1 cellular context compared by ENCODE assay signal in genomic region chr6:106797186-106797585, GRCh38.
TF ChIP-seq lines count a peak whose summit lies in the region.

No MANE protein-coding gene starts in this region.

TF ChIP-seq in GM23338, 12 proteins besides CTCF, POLR2A, EP300 and RAD21 (continued from another document):
- TF ChIP-seq ZNF462 (CRISPR knock-in tag; IDR thresholded peaks at IDR 0.05), result no peak
TF ChIP-seq in GM23338: peak in this region for 0.
